Comparison of ENCODE assay signal across 8 cellular contexts in genomic region chr19:2168619-2169424, GRCh38. TPM values are rescaled to one million over a fixed set of nuclear protein-coding genes. Genes with fewer than 3 reads are reported as not detected.
A peak's percentile ranks its signal among the peaks of the same experiment; 100 is the strongest.
DNase-seq lines count a peak whose midpoint lies in the region; ATAC-seq and TF ChIP-seq lines count a peak whose summit lies in the region.

No MANE protein-coding gene starts in this region.

- ATAC-seq in GM21619 (IDR thresholded peaks at IDR 0.05; ENCODE audit: unreplicated experiment) (peak; percentile 37), right lobe of liver (peak; percentile 77 to 87 (median 82)), HG03469 (IDR thresholded peaks at IDR 0.05; ENCODE audit: unreplicated experiment) (no peak)

- peaks cover 39% of the 10 kb centered on the region for H3K4me1 ChIP-seq in colonic mucosa
- peaks cover 2 to 78% (median 40%) of the 10 kb centered on the region in 4 donors for H3K4me1 ChIP-seq in right lobe of liver

- H3K27me3 ChIP-seq in colonic mucosa (no peaks in the 10 kb centered on the region), right lobe of liver (no peaks in the 10 kb centered on the region)

- H3K9me3 ChIP-seq in colonic mucosa (no peaks in the 10 kb centered on the region), right lobe of liver (no peaks in the 10 kb centered on the region)

- 6% methylated on average over 16 of the region's 24 CpGs for WGBS in right lobe of liver (ENCODE audit: insufficient coverage, low coverage, low lambda C conversion rate, missing lambda C conversion rate)

- H3K9ac ChIP-seq in colonic mucosa (ENCODE audit: low read depth in 2 of 2, low read length in 2 of 2): peak overlapping the region; percentile 52 to 84

- H3K36me3 ChIP-seq in colonic mucosa: no peaks in the 10 kb centered on the region
- no peaks in the 10 kb centered on the region for H3K36me3 ChIP-seq in right lobe of liver

- peak overlapping the region; percentile 90 for H3K27ac ChIP-seq in colonic mucosa
- peak overlapping the region; percentile 79 to 92 (median 91) for H3K27ac ChIP-seq in right lobe of liver

- no peak for TF ChIP-seq CTCF in colonic mucosa (IDR thresholded peaks at IDR 0.05)
- peak in 1 of 4 donors; percentile 31 for TF ChIP-seq CTCF in right lobe of liver (IDR thresholded peaks at IDR 0.05)

- intact Hi-C loops in colonic mucosa (cut with DNase I): loop anchor here (10.0 kb wide), 1 partner anchor 66 kb away; the partner anchor contains the start of genes PLEKHJ1 and SF3A2
- intact Hi-C loops in right lobe of liver (cut with DNase I): no loop called here

- H3K4me3 ChIP-seq in colonic mucosa: peak overlapping the region; percentile 4
- no peak overlapping the region for H3K4me3 ChIP-seq in right lobe of liver

- peak; percentile 69 for TF ChIP-seq POLR2A in right lobe of liver (IDR thresholded peaks at IDR 0.05)

- DNase-seq in EH (ENCODE audit: low read depth) (peak; percentile 99), LHCN-M2 (ENCODE audit: low read depth) (peak; percentile 100), colonic mucosa (peak; percentile 95), right lobe of liver (peak; percentile 97 to 98 (median 98))
- peak; percentile 88 for DNase-seq in activated CD4-positive, CD25-positive, alpha-beta regulatory T cell treated with anti-CD3 and anti-CD28 coated beads, Interleukin-2, amount 50 U/mL, for 72 hours
- DNase-seq in stimulated activated CD4-positive, alpha-beta T cell treated with anti-CD3 and anti-CD28 coated beads, Interleukin-4, amount 100 ng/mL, for 4 hours: peak; percentile 66 to 78

RNA-seq across cellular contexts. Expression of gene DOT1L, which starts 5.1 kb away (rescaled TPM):
- total RNA-seq in LHCN-M2 (2014; rRNA removed): 7.4 and 7.5 TPM in 2 replicates
- 6.3 TPM for polyA plus RNA-seq in LHCN-M2 (2012)
- total RNA-seq in colonic mucosa: 10 to 100 TPM; 31.5 to 52.0 TPM
- 10 to 100 TPM; 10.3 to 23.5 (median 14.9) TPM for total RNA-seq in right lobe of liver

RNA-seq across cellular contexts. Expression of gene AP3D1, which starts 17.5 kb away (rescaled TPM):
- total RNA-seq in LHCN-M2 (2014; rRNA removed) (112 and 125 TPM in 2 replicates), colonic mucosa (100 to 1,000 TPM; 105 to 137 TPM), right lobe of liver (10 to 100 TPM; 55.5 to 99.0 (median 65.5) TPM)
- 119 TPM for polyA plus RNA-seq in LHCN-M2 (2012)
